In genomic region chr20:10474606-10475184, GRCh38 we compare ENCODE assay signal across 13 cellular contexts. TPM values are rescaled to one million over a fixed set of nuclear protein-coding genes. Genes with fewer than 3 reads are reported as not detected.
DNase-seq lines count a peak whose midpoint lies in the region; ATAC-seq and TF ChIP-seq lines count a peak whose summit lies in the region.
"Had no signal": no experiment of that assay in that cellular context is flagged by ENCODE, and none has a peak within 500 bp of the region (broad histone marks: within the 10 kb centered on the region; RNA-seq: fewer than 3 reads in every experiment).

No MANE protein-coding gene starts in this region.

- H3K9me3 ChIP-seq in endodermal cell (ENCODE audit: control insufficient read depth, low read length) (no peaks in the 10 kb centered on the region), mucosa of rectum (ENCODE audit: control insufficient read depth in 2 of 2, low read length in 2 of 2) (no peaks in the 10 kb centered on the region), tibial nerve (peaks cover 0 to 7% (median 0%) of the 10 kb centered on the region in 4 donors)
- H3K9me3 ChIP-seq in effector memory CD4-positive, alpha-beta T cell (ENCODE audit: control insufficient read depth, low read length): no peaks in the 10 kb centered on the region
- H3K9me3 ChIP-seq: SK-N-SH had no signal

- TF ChIP-seq CTCF in endodermal cell (conservative IDR thresholded peaks at IDR 0.05): peak; percentile 28
- no peak for TF ChIP-seq CTCF in tibial nerve (IDR thresholded peaks at IDR 0.05)

- TF ChIP-seq POLR2A in tibial nerve (IDR thresholded peaks at IDR 0.05): no peak

- no peaks in the 10 kb centered on the region for H3K27me3 Mint-ChIP-seq in endodermal cell (ENCODE audit: insufficient read depth)

- H3K36me3 Mint-ChIP-seq in endodermal cell (ENCODE audit: low read depth): peaks cover 2% of the 10 kb centered on the region

- H3K4me1 Mint-ChIP-seq in endodermal cell: peaks cover 50% of the 10 kb centered on the region

- WGBS in endodermal cell (ENCODE audit: insufficient coverage in 1 of 2, insufficient read length in 1 of 2), 2 experiments: 84 to 86% methylated on average over 4 to 11 of the region's 11 CpGs
- WGBS in tibial nerve, 2 donors: 61 to 63% methylated on average over 11 of the region's 11 CpGs

- TF ChIP-seq EP300 in tibial nerve (IDR thresholded peaks at IDR 0.05): peak in 1 of 2 donors; percentile 37

- H3K4me3 Mint-ChIP-seq in endodermal cell: no peak overlapping the region
- H3K4me3 Mint-ChIP-seq: activated T-cell treated with anti-CD3 and anti-CD28 coated beads, Interleukin-2, amount 50 U/mL, for 72 hours had no signal

- ATAC-seq in HG02870 (IDR thresholded peaks at IDR 0.05; ENCODE audit: unreplicated experiment): no peak

- H3K27ac ChIP-seq in endodermal cell (ENCODE audit: low read depth, low read length) (no peak overlapping the region), mucosa of rectum (ENCODE audit: low read depth in 2 of 2, low read length in 2 of 2) (peak overlapping the region; percentile 9 to 12), tibial nerve (peak overlapping the region in 3 of 4 donors; percentile 0 to 62 (median 51))
- H3K27ac ChIP-seq in effector memory CD4-positive, alpha-beta T cell (ENCODE audit: insufficient read depth, low read length, poor library complexity, severe bottlenecking): no peak overlapping the region

- DNase-seq in SKM-1 treated with dmso at 0.1 percent for 144 hours (lab: John Stamatoyannopoulos, UW; ENCODE audit: unreplicated experiment) (peak; percentile 13), SKM-1 (lab: John Stamatoyannopoulos, UW; ENCODE audit: unreplicated experiment) (no peak), endodermal cell (peak; percentile 68), tibial nerve (ENCODE audit: low spot score in 2 of 2) (peak; percentile 21 to 29)
- DNase-seq in activated CD4-positive, alpha-beta T cell treated with anti-CD3 and anti-CD28 coated beads for 4 hours: no peak
- no peak for DNase-seq in effector memory CD4-positive, alpha-beta T cell
- DNase-seq: activated T-cell treated with anti-CD3 and anti-CD28 coated beads, Interleukin-2, amount 50 U/mL, for 72 hours; DMS153; NCI-H1694 treated with DMSO at 0.1 percent for 48 hours; NCI-H774; SK-N-SH had no signal

- H3K27me3 ChIP-seq in endodermal cell (ENCODE audit: control insufficient read depth, insufficient read depth, low read length, poor library complexity, severe bottlenecking): no peaks in the 10 kb centered on the region
- H3K27me3 ChIP-seq in mucosa of rectum (ENCODE audit: control insufficient read depth in 2 of 2, insufficient read depth in 2 of 2, low read length in 2 of 2): no peaks in the 10 kb centered on the region
- no peaks in the 10 kb centered on the region for H3K27me3 ChIP-seq in tibial nerve
- H3K27me3 ChIP-seq in effector memory CD4-positive, alpha-beta T cell (replicated peaks; ENCODE audit: control insufficient read depth, insufficient read depth, low read length, poor library complexity, severe bottlenecking): no peaks in the 10 kb centered on the region

- H3K4me1 ChIP-seq in endodermal cell (ENCODE audit: control insufficient read depth, insufficient read depth, low read length) (peaks cover 14% of the 10 kb centered on the region), mucosa of rectum (ENCODE audit: control insufficient read depth in 2 of 2, insufficient read depth in 2 of 2, low read length in 2 of 2) (no peaks in the 10 kb centered on the region), tibial nerve (peaks cover 0 to 23% (median 3%) of the 10 kb centered on the region in 4 donors)
- no peaks in the 10 kb centered on the region for H3K4me1 ChIP-seq in effector memory CD4-positive, alpha-beta T cell (ENCODE audit: control insufficient read depth, insufficient read depth, low read length, poor library complexity, severe bottlenecking)

- H3K27ac Mint-ChIP-seq in endodermal cell: peak overlapping the region; percentile 67
- H3K27ac Mint-ChIP-seq: activated T-cell treated with anti-CD3 and anti-CD28 coated beads, Interleukin-2, amount 50 U/mL, for 72 hours had no signal

- H3K36me3 ChIP-seq in endodermal cell (ENCODE audit: control insufficient read depth, insufficient read depth, low read length): no peaks in the 10 kb centered on the region
- no peaks in the 10 kb centered on the region for H3K36me3 ChIP-seq in mucosa of rectum (ENCODE audit: control insufficient read depth in 2 of 2, insufficient read depth in 2 of 2, low read length in 2 of 2)
- no peaks in the 10 kb centered on the region for H3K36me3 ChIP-seq in tibial nerve
- no peaks in the 10 kb centered on the region for H3K36me3 ChIP-seq in effector memory CD4-positive, alpha-beta T cell (ENCODE audit: control insufficient read depth, insufficient read depth, low read length)

- H3K9ac ChIP-seq in endodermal cell (ENCODE audit: extremely low read depth, low read length, poor library complexity, severe bottlenecking) (no peak overlapping the region), mucosa of rectum (ENCODE audit: low read depth in 1 of 2, low read length in 2 of 2) (no peak overlapping the region)
- H3K9ac ChIP-seq: SK-N-SH had no signal

- H3K4me3 ChIP-seq in endodermal cell (ENCODE audit: low read length) (no peak overlapping the region), mucosa of rectum (ENCODE audit: low read length in 2 of 2) (no peak overlapping the region), tibial nerve (no peak overlapping the region)
- no peak overlapping the region for H3K4me3 ChIP-seq in effector memory CD4-positive, alpha-beta T cell (ENCODE audit: insufficient read depth, low read depth, low read length, poor library complexity, severe bottlenecking)

- H3K9me3 Mint-ChIP-seq in endodermal cell: no peaks in the 10 kb centered on the region
- H3K9me3 Mint-ChIP-seq: activated T-cell treated with anti-CD3 and anti-CD28 coated beads, Interleukin-2, amount 50 U/mL, for 72 hours had no signal

RNA-seq across cellular contexts. Expression of gene SLX4IP, which starts 39.6 kb away (rescaled TPM):
- total RNA-seq in endodermal cell: 1 to 10 TPM; 9.2 to 9.5 TPM
- polyA plus RNA-seq in endodermal cell (2013, experiment 1 of 2): 5.1 TPM
- polyA plus RNA-seq in endodermal cell (2013, experiment 2 of 2): 5.3 TPM
- total RNA-seq in tibial nerve: 1 to 10 TPM; 3.3 to 5.7 (median 3.5) TPM

RNA-seq across cellular contexts. Expression of gene MKKS, which starts 40.7 kb away (rescaled TPM):
- total RNA-seq in endodermal cell: 10 to 100 TPM; 13.2 to 13.8 TPM
- polyA plus RNA-seq in endodermal cell (2013, experiment 1 of 2): 22.0 TPM
- 22.1 TPM for polyA plus RNA-seq in endodermal cell (2013, experiment 2 of 2)
- 10 to 100 TPM; 12.9 to 16.6 (median 16.0) TPM for total RNA-seq in tibial nerve

Comparison
In these comparisons a context has a peak if more than half of its experiments do, and no peak if none do; other contexts are left out.
1. DNase-seq: peak in SKM-1 treated with dmso at 0.1 percent for 144 hours (single experiment), endodermal cell (single experiment) and tibial nerve (2 of 2); none in SKM-1 (single experiment), activated CD4-positive, alpha-beta T cell treated with anti-CD3 and anti-CD28 coated beads for 4 hours (0 of 2) and effector memory CD4-positive, alpha-beta T cell (0 of 3).
2. H3K27ac ChIP-seq: peak in mucosa of rectum (2 of 2) and tibial nerve (3 of 4); none in endodermal cell (single experiment) and effector memory CD4-positive, alpha-beta T cell (single experiment).